In genomic region chr19:14145381-14145780, GRCh38 we compare ENCODE assay signal across 25 cellular contexts. TPM values are rescaled to one million over a fixed set of nuclear protein-coding genes. Genes with fewer than 3 reads are reported as not detected.
DNase-seq lines count a peak whose midpoint lies in the region; ATAC-seq lines count a peak whose summit lies in the region.
"Had no signal": no experiment of that assay in that cellular context is flagged by ENCODE, and none has a peak within 500 bp of the region (broad histone marks: within the 10 kb centered on the region; RNA-seq: fewer than 3 reads in every experiment).

No MANE protein-coding gene starts in this region.

- H3K9me3 ChIP-seq in CD4-positive, alpha-beta memory T cell (ENCODE audit: control insufficient read depth in 1 of 2, low read length in 2 of 2): no peaks in the 10 kb centered on the region
- no peaks in the 10 kb centered on the region for H3K9me3 ChIP-seq in SK-N-MC (ENCODE audit: low read depth, low read length)
- H3K9me3 ChIP-seq: body of pancreas, gastroesophageal sphincter, left lung, Peyer's patch, thoracic aorta had no signal

- intact Hi-C loops in CD4-positive, alpha-beta memory T cell (cut with micrococcal nuclease): no loop called here

- no peak overlapping the region for H3K4me3 ChIP-seq in CD4-positive, alpha-beta memory T cell (ENCODE audit: low read length in 2 of 2)
- H3K4me3 ChIP-seq in SK-N-MC: no peak overlapping the region
- H3K4me3 ChIP-seq: body of pancreas, dorsolateral prefrontal cortex, gastroesophageal sphincter, left lung, Peyer's patch, thoracic aorta had no signal

- POLR2A ChIA-PET in CD4-positive, alpha-beta memory T cell (lab: Charles Lee; ENCODE audit: partially characterized antibody): interaction anchor here (1.0 to 2.6 kb wide), 3 partner anchors 8 to 203 kb away, joined by 3 to 11 read pairs (median 3); partner anchors contain the start of genes ASF1B and PRKACA
- POLR2A ChIA-PET in naive thymus-derived CD8-positive, alpha-beta T cell (lab: Charles Lee): interaction anchor here (0.7 to 2.2 kb wide), 2 partner anchors 9 to 54 kb away, joined by 3 to 8 read pairs; partner anchors contain the start of gene ASF1B

- H3K4me1 ChIP-seq in CD4-positive, alpha-beta memory T cell (ENCODE audit: insufficient read depth, low read length): peaks cover 32% of the 10 kb centered on the region

- no peak for DNase-seq in CD4-positive, alpha-beta memory T cell
- DNase-seq in SK-N-MC (ENCODE audit: low read depth, low spot score) (no peak), hippocampal formation (lab: John Stamatoyannopoulos, UW) (no peak)
- DNase-seq in naive thymus-derived CD8-positive, alpha-beta T cell: no peak
- DNase-seq in NK-92 treated with Interleukin-12 subunit alpha and Interleukin-12 subunit beta, amount 100 ng/mL, for 24 hours (lab: John Stamatoyannopoulos, UW): no peak
- DNase-seq: activated CD4-positive, alpha-beta T cell treated with anti-CD3 and anti-CD28 coated beads for 1 hour; activated gamma-delta T cell; activated T-cell treated with anti-CD3 and anti-CD28 coated beads for 4 hours; body of pancreas; dorsolateral prefrontal cortex; HFFc6; NCI-H1417 treated with DMSO at 0.1 percent for 48 hours; NCI-H2081; NCI-H2227 treated with DMSO at 0.1 percent for 48 hours; nucleus accumbens; Peyer's patch; stimulated activated naive CD4-positive, alpha-beta T cell treated with Interleukin-2 at 50 U/mL for 16 hours had no signal

- H3K9ac ChIP-seq in SK-N-MC (ENCODE audit: insufficient read length): no peak overlapping the region
- H3K9ac ChIP-seq: KMS-11 had no signal

- H3K27ac ChIP-seq in CD4-positive, alpha-beta memory T cell (ENCODE audit: low read depth, low read length): no peak overlapping the region
- H3K27ac ChIP-seq in SK-N-MC: peak overlapping the region; percentile 82
- H3K27ac ChIP-seq: body of pancreas, dorsolateral prefrontal cortex, gastroesophageal sphincter, KMS-11, left lung, Peyer's patch, thoracic aorta had no signal

- H3K27me3 ChIP-seq in CD4-positive, alpha-beta memory T cell (ENCODE audit: insufficient read depth, low read length): no peaks in the 10 kb centered on the region
- H3K27me3 ChIP-seq: body of pancreas, dorsolateral prefrontal cortex, gastroesophageal sphincter, left lung, Peyer's patch had no signal

- no peaks in the 10 kb centered on the region for H3K36me3 ChIP-seq in CD4-positive, alpha-beta memory T cell (ENCODE audit: insufficient read depth, low read length)
- no peaks in the 10 kb centered on the region for H3K36me3 ChIP-seq in SK-N-MC (ENCODE audit: insufficient read depth, low read length)
- H3K36me3 ChIP-seq: gastroesophageal sphincter, left lung, Peyer's patch, thoracic aorta had no signal

- H3K27ac Mint-ChIP-seq in CD4-positive, alpha-beta memory T cell: peak overlapping the region in 6 of 7 donors; percentile 15 to 79 (median 56)
- H3K27ac Mint-ChIP-seq in naive thymus-derived CD8-positive, alpha-beta T cell: peak overlapping the region in 7 of 10 donors; percentile 8 to 69 (median 43)
- H3K27ac Mint-ChIP-seq: HFFc6 had no signal

- H3K27me3 Mint-ChIP-seq in CD4-positive, alpha-beta memory T cell: no peaks in the 10 kb centered on the region
- H3K27me3 Mint-ChIP-seq in naive thymus-derived CD8-positive, alpha-beta T cell: no peaks in the 10 kb centered on the region

- no peaks in the 10 kb centered on the region for H3K36me3 Mint-ChIP-seq in CD4-positive, alpha-beta memory T cell
- H3K36me3 Mint-ChIP-seq in naive thymus-derived CD8-positive, alpha-beta T cell: peaks cover 0 to 3% (median 0%) of the 10 kb centered on the region in 3 donors

- no peak for ATAC-seq in naive thymus-derived CD8-positive, alpha-beta T cell
- ATAC-seq in HG02981 (IDR thresholded peaks at IDR 0.05; ENCODE audit: unreplicated experiment): no peak
- ATAC-seq: body of pancreas, gastroesophageal sphincter, left lung had no signal

- peaks cover 22 to 49% (median 37%) of the 10 kb centered on the region in 4 donors for H3K4me1 Mint-ChIP-seq in CD4-positive, alpha-beta memory T cell
- peaks cover 30 to 55% (median 51%) of the 10 kb centered on the region in 4 donors for H3K4me1 Mint-ChIP-seq in naive thymus-derived CD8-positive, alpha-beta T cell

- CTCF ChIA-PET in CD4-positive, alpha-beta memory T cell (lab: Charles Lee; ENCODE audit: partially characterized antibody): interaction anchor here (1.1 to 3.0 kb wide), 6 partner anchors 8 to 336 kb away, joined by 3 to 16 read pairs (median 4); partner anchors contain the start of gene ASF1B

- H3K9me3 Mint-ChIP-seq in CD4-positive, alpha-beta memory T cell: no peaks in the 10 kb centered on the region
- H3K9me3 Mint-ChIP-seq in naive thymus-derived CD8-positive, alpha-beta T cell: no peaks in the 10 kb centered on the region
- H3K9me3 Mint-ChIP-seq: HFFc6 had no signal

- no peak overlapping the region for H3K4me3 Mint-ChIP-seq in CD4-positive, alpha-beta memory T cell
- no peak overlapping the region for H3K4me3 Mint-ChIP-seq in naive thymus-derived CD8-positive, alpha-beta T cell
- H3K4me3 Mint-ChIP-seq: HFFc6 had no signal

RNA-seq across cellular contexts. Expression of gene ASF1B, which starts 9.0 kb away (rescaled TPM):
- total RNA-seq in CD4-positive, alpha-beta memory T cell: 1 to 10 TPM; 2.3 to 3.0 TPM
- polyA plus RNA-seq in CD4-positive, alpha-beta memory T cell: 1 to 10 TPM; 1.8 to 3.0 TPM
- total RNA-seq in naive thymus-derived CD8-positive, alpha-beta T cell: 1 to 10 TPM; 2.7 to 4.6 TPM
- 1 to 10 TPM; 2.3 to 4.2 (median 3.7) TPM for polyA plus RNA-seq in naive thymus-derived CD8-positive, alpha-beta T cell

RNA-seq across cellular contexts. Expression of gene PRKACA, which starts 27.8 kb away (rescaled TPM):
- 10 to 100 TPM; 48.9 to 51.7 TPM for total RNA-seq in CD4-positive, alpha-beta memory T cell
- 1 to 10 TPM in 1 of 2 donors, under 1 TPM in 1; 0.42 to 2.2 TPM for polyA plus RNA-seq in CD4-positive, alpha-beta memory T cell
- 10 to 100 TPM; 54.7 to 56.8 TPM for total RNA-seq in naive thymus-derived CD8-positive, alpha-beta T cell
- polyA plus RNA-seq in naive thymus-derived CD8-positive, alpha-beta T cell: 1 to 10 TPM; 1.1 to 1.8 (median 1.3) TPM

RNA-seq across cellular contexts. Expression of gene SAMD1, which starts 54.8 kb away (rescaled TPM):
- 10 to 100 TPM; 36.7 to 43.3 TPM for total RNA-seq in CD4-positive, alpha-beta memory T cell
- polyA plus RNA-seq in CD4-positive, alpha-beta memory T cell: 1 to 10 TPM in 1 of 2 donors, under 1 TPM in 1; 0.16 to 2.4 TPM
- total RNA-seq in naive thymus-derived CD8-positive, alpha-beta T cell: 10 to 100 TPM; 66.4 to 68.3 TPM
- polyA plus RNA-seq in naive thymus-derived CD8-positive, alpha-beta T cell: 1 to 10 TPM; 2.3 to 5.2 (median 2.7) TPM

RNA-seq across cellular contexts. Expression of gene C19orf67, which starts 59.8 kb away (rescaled TPM):
- total RNA-seq in CD4-positive, alpha-beta memory T cell: under 1 TPM in 1 of 2 experiments, not detected in 1; 0.55 TPM
- not detected for polyA plus RNA-seq in CD4-positive, alpha-beta memory T cell
- total RNA-seq in naive thymus-derived CD8-positive, alpha-beta T cell: under 1 TPM in 1 of 2 experiments, not detected in 1; 0.85 TPM
- not detected for polyA plus RNA-seq in naive thymus-derived CD8-positive, alpha-beta T cell
- total RNA-seq: body of pancreas, dorsolateral prefrontal cortex, gastroesophageal sphincter, HFFc6, left lung, mesenteric fat pad, myocyte, Peyer's patch, thoracic aorta had no signal
- polyA plus RNA-seq: adipose tissue had no signal
